14 cellular contexts compared by ENCODE assay signal in genomic region chr17:75661531-75661930, GRCh38. TPM values are rescaled to one million over a fixed set of nuclear protein-coding genes. Genes with fewer than 3 reads are reported as not detected.
"Had no signal": no experiment of that assay in that cellular context is flagged by ENCODE, and none has a peak within 500 bp of the region (broad histone marks: within the 10 kb centered on the region; RNA-seq: fewer than 3 reads in every experiment).

No MANE protein-coding gene starts in this region.

- ATAC-seq: effector memory CD8-positive, alpha-beta T cell had no signal

- DNase-seq: activated CD4-positive, alpha-beta memory T cell treated with anti-CD3 and anti-CD28 coated beads for 36 hours; activated CD4-positive, alpha-beta T cell treated with anti-CD3 and anti-CD28 coated beads for 1 hour; activated gamma-delta T cell treated with Interleukin-2 at 50 U/mL for 16 hours; activated naive CD8-positive, alpha-beta T cell treated with anti-CD3 and anti-CD28 coated beads for 36 hours; activated T-cell treated with anti-CD3 and anti-CD28 coated beads, Interleukin-2, amount 50 U/mL, for 48 hours; cortex of kidney; effector memory CD8-positive, alpha-beta T cell; nephron progenitor cell; stomach; T-helper 9 cell had no signal

- H3K27ac Mint-ChIP-seq: activated CD4-positive, alpha-beta memory T cell treated with anti-CD3 and anti-CD28 coated beads for 36 hours; activated naive CD8-positive, alpha-beta T cell treated with anti-CD3 and anti-CD28 coated beads for 36 hours; effector memory CD8-positive, alpha-beta T cell; nephron progenitor cell had no signal

- H3K27me3 ChIP-seq: SJSA1, stomach, tibial nerve had no signal

- H3K4me3 Mint-ChIP-seq: activated CD4-positive, alpha-beta memory T cell treated with anti-CD3 and anti-CD28 coated beads for 36 hours; activated naive CD8-positive, alpha-beta T cell treated with anti-CD3 and anti-CD28 coated beads for 36 hours; effector memory CD8-positive, alpha-beta T cell; nephron progenitor cell had no signal

- H3K27ac ChIP-seq: epithelial cell of prostate, SJSA1, stomach, tibial nerve had no signal

- H3K4me3 ChIP-seq: SJSA1, stomach, tibial nerve had no signal

- H3K9me3 Mint-ChIP-seq: activated CD4-positive, alpha-beta memory T cell treated with anti-CD3 and anti-CD28 coated beads for 36 hours; activated naive CD8-positive, alpha-beta T cell treated with anti-CD3 and anti-CD28 coated beads for 36 hours; effector memory CD8-positive, alpha-beta T cell; nephron progenitor cell had no signal

- H3K27me3 Mint-ChIP-seq: activated CD4-positive, alpha-beta memory T cell treated with anti-CD3 and anti-CD28 coated beads for 36 hours; activated naive CD8-positive, alpha-beta T cell treated with anti-CD3 and anti-CD28 coated beads for 36 hours; effector memory CD8-positive, alpha-beta T cell had no signal

RNA-seq across cellular contexts. Expression of gene SMIM5, which starts 28.3 kb away (rescaled TPM):
- total RNA-seq: activated CD4-positive, alpha-beta memory T cell treated with anti-CD3 and anti-CD28 coated beads for 36 hours; lung microvascular endothelial cell had no signal

RNA-seq across cellular contexts. Expression of gene ITGB4, which starts 59.7 kb away (rescaled TPM):
- total RNA-seq: SJSA1 had no signal
